ENCODE assay signal across 8 cellular contexts in the genomic region with DNA sequence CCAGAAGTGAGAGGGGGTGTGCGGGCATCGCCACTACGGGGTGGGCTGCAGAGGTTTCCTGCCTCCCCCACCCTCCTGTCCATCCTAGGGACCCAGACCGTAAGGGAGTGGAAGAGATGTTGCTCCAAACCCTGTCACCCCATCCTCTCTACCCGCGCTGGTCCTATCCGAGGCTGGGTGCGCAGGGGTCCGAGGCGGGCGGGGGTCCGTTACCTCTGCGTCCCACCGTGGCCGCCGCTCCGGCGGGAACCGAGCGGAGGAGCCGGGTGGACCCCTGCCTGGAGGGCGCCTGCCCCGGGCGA. TPM values are rescaled to one million over a fixed set of nuclear protein-coding genes. Genes with fewer than 3 reads are reported as not detected.
DNase-seq lines count a peak whose midpoint lies in the region; ATAC-seq and FAIRE-seq lines count a peak whose summit lies in the region.

No MANE protein-coding gene starts in this region.

- no peak for DNase-seq in activated CD4-positive, alpha-beta T cell treated with anti-CD3 and anti-CD28 coated beads for 36 hours
- DNase-seq in activated CD4-positive, alpha-beta T cell treated with anti-CD3 and anti-CD28 coated beads, Interleukin-2, amount 50 U/mL, for 48 hours, result no peak
- DNase-seq in hepatic stellate cell (ENCODE audit: low spot score) (peak; percentile 26), small intestine (no peak), NCI-H526 treated with DMSO at 0.1 percent for 48 hours (lab: John Stamatoyannopoulos, UW) (no peak), mucosa of gallbladder (ENCODE audit: low spot score) (no peak)

- CTCF ChIA-PET in activated CD4-positive, alpha-beta T cell treated with anti-CD3 and anti-CD28 coated beads for 36 hours (lab: Charles Lee), result interaction anchor here (1.3 to 1.4 kb wide), 2 partner anchors 132 to 144 kb away, joined by 3 to 7 read pairs; no protein-coding TSS in a partner anchor

- H3K4me1 Mint-ChIP-seq in activated CD4-positive, alpha-beta T cell treated with anti-CD3 and anti-CD28 coated beads for 36 hours, result peaks cover 23% of the 10 kb centered on the region
- H3K4me1 Mint-ChIP-seq in activated T-helper 17 cell treated with anti-CD3 and anti-CD28 coated beads, Interleukin-2, amount 50 U/mL, for 72 hours, result peaks cover 6% of the 10 kb centered on the region

- FAIRE-seq in small intestine (lab: Jason Lieb, UNC), result no peak

- H3K9me3 ChIP-seq in small intestine (ENCODE audit: control insufficient read depth, low read depth), result no peaks in the 10 kb centered on the region

- intact Hi-C loops in activated CD4-positive, alpha-beta T cell treated with anti-CD3 and anti-CD28 coated beads for 36 hours (cut with DNase I, micrococcal nuclease), result loop anchor here (1.0 to 10.0 kb wide), 12 partner anchors 8 to 1273 kb away; partner anchors contain the start of genes AKAP11 (in 2 of the 2), VWA8 (in 2 of the 2), KBTBD6 (in 1 of the 2) and MRPS31 (in 1 of the 2)

- WGBS in small intestine, 3 donors, result 0% methylated on average over 20 to 24 of the region's 24 CpGs

- H3K4me1 ChIP-seq in small intestine (ENCODE audit: control insufficient read depth in 2 of 2, insufficient read depth in 1 of 2, low read depth in 1 of 2, low read length in 1 of 2), result peaks cover 0 to 3% of the 10 kb centered on the region in 2 donors

- H3K27me3 Mint-ChIP-seq in activated CD4-positive, alpha-beta T cell treated with anti-CD3 and anti-CD28 coated beads for 36 hours, result no peaks in the 10 kb centered on the region
- no peaks in the 10 kb centered on the region for H3K27me3 Mint-ChIP-seq in activated T-helper 17 cell treated with anti-CD3 and anti-CD28 coated beads, Interleukin-2, amount 50 U/mL, for 72 hours

- H3K4me3 ChIP-seq in small intestine (ENCODE audit: low read depth in 1 of 2, low read length in 2 of 2), result peak overlapping the region; percentile 90 to 99

- H3K27ac ChIP-seq in small intestine (ENCODE audit: low read depth in 1 of 2, low read length in 1 of 2), result peak overlapping the region; percentile 25 to 97

- H3K36me3 ChIP-seq in small intestine (ENCODE audit: control insufficient read depth in 2 of 2, insufficient read depth in 2 of 2, low read length in 2 of 2), result no peaks in the 10 kb centered on the region

- peak overlapping the region; percentile 86 for H3K4me3 Mint-ChIP-seq in activated CD4-positive, alpha-beta T cell treated with anti-CD3 and anti-CD28 coated beads for 36 hours
- H3K4me3 Mint-ChIP-seq in activated T-helper 17 cell treated with anti-CD3 and anti-CD28 coated beads, Interleukin-2, amount 50 U/mL, for 72 hours, result peak overlapping the region; percentile 90

- peak; percentile 59 for ATAC-seq in activated CD4-positive, alpha-beta T cell treated with anti-CD3 and anti-CD28 coated beads for 36 hours
- peak; percentile 34 for ATAC-seq in HG03175 (IDR thresholded peaks at IDR 0.05; ENCODE audit: unreplicated experiment)
- ATAC-seq in activated T-helper 17 cell treated with anti-CD3 and anti-CD28 coated beads, Interleukin-2, amount 50 U/mL, for 72 hours (replicated peaks), result peak; percentile 43

- no peaks in the 10 kb centered on the region for H3K9me3 Mint-ChIP-seq in activated CD4-positive, alpha-beta T cell treated with anti-CD3 and anti-CD28 coated beads for 36 hours (ENCODE audit: low read depth)
- H3K9me3 Mint-ChIP-seq in activated T-helper 17 cell treated with anti-CD3 and anti-CD28 coated beads, Interleukin-2, amount 50 U/mL, for 72 hours, result no peaks in the 10 kb centered on the region

- peak overlapping the region; percentile 87 for H3K27ac Mint-ChIP-seq in activated CD4-positive, alpha-beta T cell treated with anti-CD3 and anti-CD28 coated beads for 36 hours
- peak overlapping the region; percentile 73 for H3K27ac Mint-ChIP-seq in activated T-helper 17 cell treated with anti-CD3 and anti-CD28 coated beads, Interleukin-2, amount 50 U/mL, for 72 hours

- no peaks in the 10 kb centered on the region for H3K27me3 ChIP-seq in small intestine (ENCODE audit: control insufficient read depth in 2 of 2, insufficient read depth in 2 of 2, low read length in 2 of 2)

- H3K36me3 Mint-ChIP-seq in activated CD4-positive, alpha-beta T cell treated with anti-CD3 and anti-CD28 coated beads for 36 hours (ENCODE audit: low read depth), result peaks cover 26% of the 10 kb centered on the region
- H3K36me3 Mint-ChIP-seq in activated T-helper 17 cell treated with anti-CD3 and anti-CD28 coated beads, Interleukin-2, amount 50 U/mL, for 72 hours (ENCODE audit: low read depth), result no peaks in the 10 kb centered on the region

- POLR2A ChIA-PET in activated CD4-positive, alpha-beta T cell treated with anti-CD3 and anti-CD28 coated beads for 36 hours (lab: Charles Lee), result interaction anchor here (0.5 to 1.8 kb wide), 7 partner anchors 14 to 147 kb away, joined by 3 to 11 read pairs (median 4); partner anchors contain the start of gene VWA8

RNA-seq across cellular contexts. Expression of gene DGKH, which starts 0.2 kb away (rescaled TPM):
- 10 to 100 TPM; 15.2 to 16.2 TPM for total RNA-seq in activated CD4-positive, alpha-beta T cell treated with anti-CD3 and anti-CD28 coated beads for 36 hours
- 10 to 100 TPM; 16.6 to 17.5 TPM for total RNA-seq in activated T-helper 17 cell treated with anti-CD3 and anti-CD28 coated beads, Interleukin-2, amount 50 U/mL, for 72 hours
- polyA plus RNA-seq in small intestine, result 1 to 10 TPM in 1 of 3 donors, under 1 TPM in 2; 0.45 to 3.4 (median 0.54) TPM
- 16.8 TPM for total RNA-seq in mucosa of gallbladder
